1 cellular context compared by ENCODE assay signal in the genomic region with DNA sequence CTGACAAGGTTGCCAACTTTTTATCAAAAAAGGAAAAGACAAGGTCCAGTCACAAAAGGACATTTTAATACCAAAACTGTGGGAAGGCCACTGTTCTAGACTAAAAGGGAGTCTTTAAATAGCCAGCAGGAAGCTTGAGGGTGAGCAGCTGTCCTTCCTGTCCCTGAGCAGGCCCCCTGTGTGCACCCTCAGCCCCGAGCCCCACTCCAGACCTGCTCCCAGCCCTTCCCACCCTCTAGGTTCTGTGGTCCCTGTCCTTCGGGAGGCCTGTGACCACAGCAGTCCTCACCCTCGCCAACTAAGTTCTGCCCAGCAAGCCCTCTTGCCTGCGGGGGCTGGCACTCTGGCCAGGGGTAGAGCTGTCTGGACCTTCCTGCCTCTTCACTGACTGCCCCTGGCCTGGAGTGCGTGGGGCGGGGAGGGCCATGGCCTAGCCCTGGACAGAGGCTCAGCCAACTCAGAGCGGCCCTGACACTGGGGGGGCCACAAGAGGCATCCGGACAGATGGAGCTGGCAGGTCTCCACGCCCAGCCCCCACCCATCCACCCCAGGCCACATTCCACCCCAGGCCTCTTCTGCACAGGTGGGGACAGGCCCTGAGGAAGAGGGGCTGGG.
TF ChIP-seq lines count a peak whose summit lies in the region.

No MANE protein-coding gene starts in this region.

TF ChIP-seq in HCT116, 20 proteins besides CTCF, POLR2A, EP300 and RAD21 (continued from another document):
- TF ChIP-seq, protein P1, sequence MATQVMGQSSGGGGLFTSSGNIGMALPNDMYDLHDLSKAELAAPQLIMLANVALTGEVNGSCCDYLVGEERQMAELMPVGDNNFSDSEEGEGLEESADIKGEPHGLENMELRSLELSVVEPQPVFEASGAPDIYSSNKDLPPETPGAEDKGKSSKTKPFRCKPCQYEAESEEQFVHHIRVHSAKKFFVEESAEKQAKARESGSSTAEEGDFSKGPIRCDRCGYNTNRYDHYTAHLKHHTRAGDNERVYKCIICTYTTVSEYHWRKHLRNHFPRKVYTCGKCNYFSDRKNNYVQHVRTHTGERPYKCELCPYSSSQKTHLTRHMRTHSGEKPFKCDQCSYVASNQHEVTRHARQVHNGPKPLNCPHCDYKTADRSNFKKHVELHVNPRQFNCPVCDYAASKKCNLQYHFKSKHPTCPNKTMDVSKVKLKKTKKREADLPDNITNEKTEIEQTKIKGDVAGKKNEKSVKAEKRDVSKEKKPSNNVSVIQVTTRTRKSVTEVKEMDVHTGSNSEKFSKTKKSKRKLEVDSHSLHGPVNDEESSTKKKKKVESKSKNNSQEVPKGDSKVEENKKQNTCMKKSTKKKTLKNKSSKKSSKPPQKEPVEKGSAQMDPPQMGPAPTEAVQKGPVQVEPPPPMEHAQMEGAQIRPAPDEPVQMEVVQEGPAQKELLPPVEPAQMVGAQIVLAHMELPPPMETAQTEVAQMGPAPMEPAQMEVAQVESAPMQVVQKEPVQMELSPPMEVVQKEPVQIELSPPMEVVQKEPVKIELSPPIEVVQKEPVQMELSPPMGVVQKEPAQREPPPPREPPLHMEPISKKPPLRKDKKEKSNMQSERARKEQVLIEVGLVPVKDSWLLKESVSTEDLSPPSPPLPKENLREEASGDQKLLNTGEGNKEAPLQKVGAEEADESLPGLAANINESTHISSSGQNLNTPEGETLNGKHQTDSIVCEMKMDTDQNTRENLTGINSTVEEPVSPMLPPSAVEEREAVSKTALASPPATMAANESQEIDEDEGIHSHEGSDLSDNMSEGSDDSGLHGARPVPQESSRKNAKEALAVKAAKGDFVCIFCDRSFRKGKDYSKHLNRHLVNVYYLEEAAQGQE (IDR thresholded peaks at IDR 0.05; ENCODE audit: low read depth) = no peak
- TF ChIP-seq, protein P2, sequence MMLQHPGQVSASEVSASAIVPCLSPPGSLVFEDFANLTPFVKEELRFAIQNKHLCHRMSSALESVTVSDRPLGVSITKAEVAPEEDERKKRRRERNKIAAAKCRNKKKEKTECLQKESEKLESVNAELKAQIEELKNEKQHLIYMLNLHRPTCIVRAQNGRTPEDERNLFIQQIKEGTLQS (IDR thresholded peaks at IDR 0.05) = no peak
- no peak for TF ChIP-seq POLR2AphosphoS5 (IDR thresholded peaks at IDR 0.05; ENCODE audit: low read depth, low read length)
- TF ChIP-seq TCF7L2 (IDR thresholded peaks at IDR 0.05; ENCODE audit: borderline replicate concordance, extremely low read depth, insufficient read depth, insufficient read length) = no peak
- TF ChIP-seq ZFX (IDR thresholded peaks at IDR 0.05) = no peak
- no peak for TF ChIP-seq FOSL1 (IDR thresholded peaks at IDR 0.05; ENCODE audit: low read depth)
- TF ChIP-seq EGR1 (IDR thresholded peaks at IDR 0.05; ENCODE audit: low read depth) = no peak
- TF ChIP-seq EZH2phosphoT487 (IDR thresholded peaks at IDR 0.05; ENCODE audit: borderline replicate concordance) = no peak
